Comparison of ENCODE assay signal across 10 cellular contexts in the genomic region with DNA sequence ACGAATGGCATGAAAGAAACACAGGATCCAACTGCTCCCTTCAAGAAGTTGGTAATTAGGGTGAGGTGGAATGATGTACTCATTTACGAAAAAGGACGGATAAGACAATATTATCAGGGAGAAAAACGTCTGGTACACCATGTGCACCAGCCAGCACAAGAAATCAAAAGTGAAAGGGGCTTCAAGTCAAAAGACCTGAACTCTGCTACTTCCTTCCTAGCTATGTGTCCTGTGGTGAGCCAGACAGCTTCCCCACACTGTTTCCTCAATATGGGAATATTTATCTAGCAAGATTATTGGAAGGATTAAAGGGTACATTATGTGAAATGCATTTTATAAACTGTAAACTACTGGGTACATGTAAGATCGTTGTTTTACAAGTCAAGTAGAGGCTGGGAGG. TPM values are rescaled to one million over a fixed set of nuclear protein-coding genes. Genes with fewer than 3 reads are reported as not detected.
DNase-seq lines count a peak whose midpoint lies in the region; ATAC-seq, FAIRE-seq and TF ChIP-seq lines count a peak whose summit lies in the region.
"Had no signal": no experiment of that assay in that cellular context is flagged by ENCODE, and none has a peak within 500 bp of the region (broad histone marks: within the 10 kb centered on the region; RNA-seq: fewer than 3 reads in every experiment).

No MANE protein-coding gene starts in this region.

- H3K79me2 ChIP-seq in GM12878 (ENCODE audit: control insufficient read depth, insufficient read depth, low read length) = no peaks in the 10 kb centered on the region; the same call in 1 of the 2 replicates

- WGBS in heart right ventricle, 2 donors = 58 to 65% methylated on average over 5 of the region's 5 CpGs
- 55% methylated on average over 5 of the region's 5 CpGs for WGBS in GM12878 (ENCODE audit: insufficient coverage, insufficient replicate concordance, low lambda C conversion rate, missing lambda C conversion rate)
- 16 to 45% (median 27%) methylated on average over 5 of the region's 5 CpGs for WGBS in stomach, 5 donors

- POLR2A ChIA-PET in GM12878 (lab: Charles Lee) = interaction anchor here (0.7 to 2.0 kb wide), 5 partner anchors 11 to 30 kb away, joined by 3 to 5 read pairs (median 4); no protein-coding TSS in a partner anchor

- FAIRE-seq in GM12878 (lab: Jason Lieb, UNC) = no peak

- CTCF ChIA-PET in GM12878 (lab: Yijun Ruan, JAX) = interaction anchor here (0.7 to 1.0 kb wide), 3 partner anchors 9 to 39 kb away, joined by 3 to 5 read pairs (median 3); no protein-coding TSS in a partner anchor

- H3K9me3 ChIP-seq in heart right ventricle (no peaks in the 10 kb centered on the region), right atrium auricular region (no peaks in the 10 kb centered on the region), GM12878 (replicated peaks; ENCODE audit: control insufficient read depth, insufficient read depth, low read length) (no peaks in the 10 kb centered on the region; the same call in 2 of the 3 replicates), stomach (no peaks in the 10 kb centered on the region)
- H3K9me3 ChIP-seq: uterus had no signal

- peaks cover 0 to 9% (median 0%) of the 10 kb centered on the region in 9 donors for H3K36me3 ChIP-seq in heart right ventricle
- H3K36me3 ChIP-seq in right atrium auricular region = no peaks in the 10 kb centered on the region
- H3K36me3 ChIP-seq in GM12878 (ENCODE audit: control insufficient read depth in 2 of 2, insufficient read depth in 2 of 2, low read length in 1 of 2) = no peaks in the 10 kb centered on the region; a peak in 1 of 4 replicates
- no peaks in the 10 kb centered on the region for H3K36me3 ChIP-seq in stomach
- H3K36me3 ChIP-seq: brain microvascular endothelial cell, uterus had no signal

- intact Hi-C loops in heart right ventricle (cut with DNase I) (no loop called here), GM12878 (cut with micrococcal nuclease; ENCODE audit: unreplicated experiment) (loop anchor here (2.0 to 5.0 kb wide), 2 partner anchors 33 kb away; a partner anchor contains a TSS), stomach (cut with DNase I; ENCODE audit: low total_unique reads) (no loop called here), dorsolateral prefrontal cortex (cut with DNase I) (no loop called here)

- peaks cover 0 to 72% (median 0%) of the 10 kb centered on the region in 9 donors for H3K4me1 ChIP-seq in heart right ventricle
- H3K4me1 ChIP-seq in right atrium auricular region = no peaks in the 10 kb centered on the region
- H3K4me1 ChIP-seq in GM12878 (ENCODE audit: control insufficient read depth, insufficient read depth, low read length) = peaks cover 24% of the 10 kb centered on the region
- peaks cover 42 to 71% (median 53%) of the 10 kb centered on the region in 4 donors for H3K4me1 ChIP-seq in stomach
- H3K4me1 ChIP-seq: uterus had no signal

- TF ChIP-seq POLR2A in GM12878 (IDR thresholded peaks at IDR 0.05; ENCODE audit: low read depth, low read length) (no peak), stomach (IDR thresholded peaks at IDR 0.05) (no peak)

- H3K27ac ChIP-seq in heart right ventricle = peak overlapping the region in 4 of 10 donors; percentile 36 to 73 (median 60)
- no peak overlapping the region for H3K27ac ChIP-seq in right atrium auricular region
- peak overlapping the region; percentile 4 for H3K27ac ChIP-seq in GM12878 (ENCODE audit: control insufficient read depth, insufficient read depth)
- H3K27ac ChIP-seq in stomach = peak overlapping the region in 4 of 5 donors; percentile 25 to 66 (median 48)
- no peak overlapping the region for H3K27ac ChIP-seq in dorsolateral prefrontal cortex
- H3K27ac ChIP-seq: brain microvascular endothelial cell, uterus had no signal

- SMC1A ChIA-PET in GM12878 (lab: Charles Lee; ENCODE audit: uncharacterized antibody, unreplicated experiment) = interaction anchor here (1.3 to 5.7 kb wide), 7 partner anchors 12 to 38 kb away, joined by 3 to 38 read pairs (median 5); no protein-coding TSS in a partner anchor

- peak overlapping the region; percentile 61 for H2AFZ ChIP-seq in GM12878 (ENCODE audit: control insufficient read depth, low read depth, low read length)

- no TSS peak for BruUV-seq in GM12878 (replicated peaks; lab: Mats Ljungman, UMichigan)

- no peak for TF ChIP-seq RAD21 in GM12878 (IDR thresholded peaks at IDR 0.05; ENCODE audit: insufficient read depth, low read depth, low read length)

- no peak overlapping the region for H3K9ac ChIP-seq in GM12878 (ENCODE audit: control insufficient read depth, insufficient read depth, low read length)

- peak overlapping the region in 6 of 10 donors; percentile 5 to 40 (median 34) for H3K4me3 ChIP-seq in heart right ventricle
- H3K4me3 ChIP-seq in right atrium auricular region = peak overlapping the region in 1 of 2 donors; percentile 13
- H3K4me3 ChIP-seq in GM12878 = peak overlapping the region; percentile 4; the same call in 1 of the 2 replicates
- H3K4me3 ChIP-seq in stomach = peak overlapping the region in 1 of 4 donors; percentile 33
- peak overlapping the region in 9 of 59 donors; percentile 1 to 41 (median 19) for H3K4me3 ChIP-seq in dorsolateral prefrontal cortex
- H3K4me3 ChIP-seq: uterus had no signal

- no peaks in the 10 kb centered on the region for H4K20me1 ChIP-seq in GM12878 (ENCODE audit: control insufficient read depth, insufficient read depth)

- DNase-seq in heart right ventricle (no peak), right atrium auricular region (ENCODE audit: low spot score) (no peak), GM12878 (ENCODE audit: low read depth, low spot score) (no peak), stomach (no peak), dorsolateral prefrontal cortex (no peak), NCI-H446 (lab: John Stamatoyannopoulos, UW) (no peak)
- no peak for DNase-seq in effector CD8-positive, alpha-beta T cell (lab: John Stamatoyannopoulos, UW)
- DNase-seq: brain microvascular endothelial cell, uterus had no signal

- H3K27me3 ChIP-seq in heart right ventricle (no peaks in the 10 kb centered on the region), right atrium auricular region (no peaks in the 10 kb centered on the region), GM12878 (replicated peaks in 1 of 2; ENCODE audit: control insufficient read depth in 2 of 2, insufficient read depth in 2 of 2, low read length in 1 of 2) (no peaks in the 10 kb centered on the region), stomach (no peaks in the 10 kb centered on the region), dorsolateral prefrontal cortex (no peaks in the 10 kb centered on the region)
- H3K27me3 ChIP-seq: brain microvascular endothelial cell, uterus had no signal

- H3K4me2 ChIP-seq in GM12878 (ENCODE audit: control insufficient read depth, insufficient read depth) = peak overlapping the region; percentile 56

- in situ Hi-C loops in GM12878 (cut with MboI) = no loop called here

- peak in 5 of 8 donors; percentile 25 to 76 (median 72) for ATAC-seq in heart right ventricle
- peak; percentile 47 for ATAC-seq in HG03108 (IDR thresholded peaks at IDR 0.05; ENCODE audit: unreplicated experiment)
- peak; percentile 75 for ATAC-seq in GM12878

- TF ChIP-seq CTCF in heart right ventricle (IDR thresholded peaks at IDR 0.05) (no peak), right atrium auricular region (IDR thresholded peaks at IDR 0.05) (no peak), GM12878 (IDR thresholded peaks at IDR 0.05 in 2 of 3, conservative IDR thresholded peaks at IDR 0.05 in 1 of 3; ENCODE audit: control insufficient read depth in 2 of 3, extremely low read depth in 1 of 3, insufficient read depth in 1 of 3, low read depth in 3 of 3, low read length in 3 of 3) (no peak), stomach (IDR thresholded peaks at IDR 0.05) (no peak), dorsolateral prefrontal cortex (IDR thresholded peaks at IDR 0.05 in 54 of 56, conservative IDR thresholded peaks at IDR 0.05 in 2 of 56; ENCODE audit: low read depth in 1 of 56, partially characterized antibody in 56 of 56) (no peak)

- TF ChIP-seq EP300 in GM12878 (IDR thresholded peaks at IDR 0.05; ENCODE audit: borderline replicate concordance in 1 of 2, control insufficient read depth in 1 of 2, low read depth in 2 of 2, low read length in 2 of 2) (no peak), stomach (IDR thresholded peaks at IDR 0.05) (no peak)

- RAD21 ChIA-PET in GM12878 (lab: Charles Lee; ENCODE audit: unreplicated experiment) = interaction anchor here (1.0 to 3.6 kb wide), 7 partner anchors 9 to 149 kb away, joined by 3 to 19 read pairs (median 4); no protein-coding TSS in a partner anchor

RNA-seq across cellular contexts. Expression of a gene that starts 33.9 kb away (rescaled TPM):
- total RNA-seq in heart right ventricle (10 to 100 TPM in 2 of 10 donors, 1 to 10 TPM in 8; 3.0 to 13.9 (median 4.3) TPM), right atrium auricular region (1 to 10 TPM; 5.0 to 7.9 TPM), GM12878 (2014; rRNA removed) (13.3 and 15.4 TPM in 2 replicates), GM12878 (2014; rRNA removed; fragmentation: Illumina TruSeq; extraction: Trizol) (27.6 and 30.8 TPM in 2 replicates), GM12878 (2021) (52.2 and 53.2 TPM in 2 replicates), stomach (10 to 100 TPM in 4 of 5 donors, 1 to 10 TPM in 1; 4.3 to 78.4 (median 56.7) TPM), dorsolateral prefrontal cortex (10 to 100 TPM in 43 of 120 experiments, 1 to 10 TPM in 77; 4.1 to 18.9 (median 8.6) TPM)
- polyA plus RNA-seq in heart right ventricle (1 to 10 TPM; 3.0 to 6.3 TPM), GM12878 (2011; rRNA removed) (139 and 184 TPM in 2 replicates), GM12878 (2014; fragmentation: Illumina TruSeq; extraction: Trizol) (65.4 and 85.6 TPM in 2 replicates), GM12878 (2014; fragmentation: Nextera tagmentation; extraction: Ambion mirVana) (10 to 100 TPM; 24.6 to 36.5 TPM), GM12878 (2014; rRNA removed) (44.3 and 50.6 TPM in 2 replicates), GM12878 (2016; fragmentation: Nextera tagmentation; extraction: Ambion mirVana) (10 to 100 TPM; 32.0 to 33.9 TPM), stomach (100 to 1,000 TPM in 1 of 3 donors, 10 to 100 TPM in 2; 19.0 to 146 (median 59.5) TPM)
- total RNA-seq in GM12878 (2013; cell fraction: nucleolus; rRNA removed) = 104 and 107 TPM in 2 replicates
- 14.9 TPM for polyA plus RNA-seq in GM12878 (2011; ENCODE audit: low read depth)
- polyA plus RNA-seq in GM12878 (2011; cell fraction: cytosol; rRNA removed) = 55.6 and 70.9 TPM in 2 replicates
- 35.5 and 42.4 TPM in 2 replicates for polyA plus RNA-seq in GM12878 (2011; cell fraction: nucleus; rRNA removed)
- 17.4 and 27.6 TPM in 2 replicates for polyA plus RNA-seq in GM12878 (2012)
- polyA minus RNA-seq in GM12878 (2011; rRNA and poly(A)+ RNA removed) = 38.7 and 48.9 TPM in 2 replicates
- polyA minus RNA-seq in GM12878 (2011; cell fraction: cytosol; rRNA and poly(A)+ RNA removed) = 20.4 and 23.8 TPM in 2 replicates
- polyA minus RNA-seq in GM12878 (2011; cell fraction: nucleus; rRNA and poly(A)+ RNA removed) = 14.3 and 20.1 TPM in 2 replicates

RNA-seq across cellular contexts. Expression of a gene that starts 59.0 kb away (rescaled TPM):
- 10 to 100 TPM; 38.0 to 53.1 (median 40.5) TPM for total RNA-seq in heart right ventricle
- 10 to 100 TPM; 32.3 to 44.2 TPM for polyA plus RNA-seq in heart right ventricle
- total RNA-seq in right atrium auricular region = 10 to 100 TPM; 42.6 to 48.2 TPM
- 43.7 and 44.6 TPM in 2 replicates for total RNA-seq in GM12878 (2013; cell fraction: nucleolus; rRNA removed)
- 94.9 and 127 TPM in 2 replicates for total RNA-seq in GM12878 (2014; rRNA removed)
- 133 and 134 TPM in 2 replicates for total RNA-seq in GM12878 (2014; rRNA removed; fragmentation: Illumina TruSeq; extraction: Trizol)
- total RNA-seq in GM12878 (2021) = 97.4 and 101 TPM in 2 replicates
- polyA plus RNA-seq in GM12878 (2011; ENCODE audit: low read depth) = 54.2 TPM
- 146 and 264 TPM in 2 replicates for polyA plus RNA-seq in GM12878 (2011; rRNA removed)
- polyA plus RNA-seq in GM12878 (2011; cell fraction: cytosol; rRNA removed) = 29.2 and 33.1 TPM in 2 replicates
- 27.3 and 34.9 TPM in 2 replicates for polyA plus RNA-seq in GM12878 (2011; cell fraction: nucleus; rRNA removed)
- 124 and 129 TPM in 2 replicates for polyA plus RNA-seq in GM12878 (2012)
- 107 and 131 TPM in 2 replicates for polyA plus RNA-seq in GM12878 (2014; fragmentation: Illumina TruSeq; extraction: Trizol)
- 100 to 1,000 TPM; 198 to 249 TPM for polyA plus RNA-seq in GM12878 (2014; fragmentation: Nextera tagmentation; extraction: Ambion mirVana)
- polyA plus RNA-seq in GM12878 (2014; rRNA removed) = 81.4 and 95.0 TPM in 2 replicates
- 100 to 1,000 TPM; 115 to 126 TPM for polyA plus RNA-seq in GM12878 (2016; fragmentation: Nextera tagmentation; extraction: Ambion mirVana)
- 22.1 and 37.0 TPM in 2 replicates for polyA minus RNA-seq in GM12878 (2011; rRNA and poly(A)+ RNA removed)
- polyA minus RNA-seq in GM12878 (2011; cell fraction: cytosol; rRNA and poly(A)+ RNA removed) = 14.4 and 21.5 TPM in 2 replicates
- 29.5 and 40.5 TPM in 2 replicates for polyA minus RNA-seq in GM12878 (2011; cell fraction: nucleus; rRNA and poly(A)+ RNA removed)
- total RNA-seq in stomach = 100 to 1,000 TPM in 2 of 5 donors, 10 to 100 TPM in 3; 22.2 to 115 (median 39.4) TPM
- 100 to 1,000 TPM in 1 of 3 donors, 10 to 100 TPM in 2; 84.9 to 187 (median 90.2) TPM for polyA plus RNA-seq in stomach
- 10 to 100 TPM; 22.1 to 77.6 (median 52.2) TPM for total RNA-seq in dorsolateral prefrontal cortex

Comparison
In these comparisons a context has a peak if more than half of its experiments do, and no peak if none do; other contexts are left out.
1. H3K27ac ChIP-seq: peak in GM12878 (single experiment) and stomach (4 of 5); none in right atrium auricular region (0 of 2) and dorsolateral prefrontal cortex (0 of 59).
2. Peak in every context shown above with its lines, with median percentiles within 50 percentile points of each other: ATAC-seq.